10 cellular contexts compared by ENCODE assay signal in the genomic region with DNA sequence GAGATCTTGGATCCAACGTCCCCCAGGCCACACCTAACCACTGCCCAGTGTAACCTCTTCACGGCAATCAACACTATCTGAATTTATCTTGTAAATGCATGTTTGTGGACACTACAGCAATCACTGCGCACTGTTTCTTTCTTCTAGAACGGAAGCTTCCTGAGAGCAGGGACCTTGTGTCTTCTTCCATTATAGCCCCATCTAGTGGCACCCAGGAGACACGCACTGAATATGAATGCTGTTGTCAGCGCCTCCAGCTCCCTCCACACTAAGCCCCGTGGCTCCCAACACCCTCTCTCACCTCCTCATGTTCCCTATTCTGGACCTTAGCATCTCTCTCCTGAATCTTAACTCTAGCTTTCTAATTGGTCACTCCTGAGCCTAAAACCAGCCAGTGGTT.
DNase-seq lines count a peak whose midpoint lies in the region; ATAC-seq and TF ChIP-seq lines count a peak whose summit lies in the region.
"Had no signal": no experiment of that assay in that cellular context is flagged by ENCODE, and none has a peak within 500 bp of the region (broad histone marks: within the 10 kb centered on the region; RNA-seq: fewer than 3 reads in every experiment).

No MANE protein-coding gene starts in this region.

- no peaks in the 10 kb centered on the region for H3K9me3 ChIP-seq in left ventricle myocardium inferior (replicated peaks)

- DNase-seq in left ventricle myocardium inferior (no peak), Right ventricle myocardium superior (no peak), RPMI8226 (peak; percentile 21), fibroblast of villous mesenchyme (ENCODE audit: low read depth) (no peak), OCI-M2 (lab: John Stamatoyannopoulos, UW; ENCODE audit: unreplicated experiment) (no peak)
- DNase-seq: NCI-H774; stimulated activated CD4-positive, alpha-beta T cell treated with anti-CD3 and anti-CD28 coated beads, Interleukin-15, amount 100 ng/mL, for 24 hours had no signal

- no peak overlapping the region for H3K27ac ChIP-seq in left ventricle myocardium inferior (replicated peaks)

- no peak for ATAC-seq in Right ventricle myocardium superior (ENCODE audit: poor library complexity)
- ATAC-seq in HG02610 (IDR thresholded peaks at IDR 0.05; ENCODE audit: unreplicated experiment), result no peak
- ATAC-seq in GM19035 (IDR thresholded peaks at IDR 0.05; ENCODE audit: unreplicated experiment), result no peak
- ATAC-seq in HG03520 (IDR thresholded peaks at IDR 0.05; ENCODE audit: unreplicated experiment), result no peak

- H3K36me3 ChIP-seq in left ventricle myocardium inferior, result peaks cover 3% of the 10 kb centered on the region

- intact Hi-C loops in left ventricle myocardium inferior (cut with micrococcal nuclease) (no loop called here), Right ventricle myocardium superior (cut with DNase I) (no loop called here)

- H3K27me3 ChIP-seq in left ventricle myocardium inferior (ENCODE audit: low read depth), result no peaks in the 10 kb centered on the region

- no peak overlapping the region for H3K4me3 ChIP-seq in left ventricle myocardium inferior
- H3K4me3 ChIP-seq in fibroblast of villous mesenchyme (ENCODE audit: low read depth, low read length), result no peak overlapping the region

- peaks cover 9% of the 10 kb centered on the region for H3K4me1 ChIP-seq in left ventricle myocardium inferior

- TF ChIP-seq CTCF in left ventricle myocardium inferior (IDR thresholded peaks at IDR 0.05; ENCODE audit: borderline replicate concordance), result peak; percentile 57
- peak; percentile 44 for TF ChIP-seq CTCF in fibroblast of villous mesenchyme (IDR thresholded peaks at IDR 0.05; ENCODE audit: insufficient read depth, low read depth, low read length)
